Comparison of ENCODE assay signal across 30 cellular contexts in genomic region chr1:6835139-6835538, GRCh38.
"Had no signal": no experiment of that assay in that cellular context is flagged by ENCODE, and none has a peak within 500 bp of the region (broad histone marks: within the 10 kb centered on the region; RNA-seq: fewer than 3 reads in every experiment).

No MANE protein-coding gene starts in this region.

- H3K4me3 ChIP-seq: pancreas, prostate gland, right atrium auricular region, skin epidermis, smooth muscle cell, spleen, suprapubic skin, testis, tibial artery, transverse colon, upper lobe of right lung, uterus had no signal

- H3K4me1 Mint-ChIP-seq: neural crest cell had no signal

- H3K27me3 Mint-ChIP-seq: naive thymus-derived CD4-positive, alpha-beta T cell; stimulated activated memory B cell treated with anti-CD40 and anti-IgM and Interleukin-4, amounts not matched to agents 10 μg/mL and 1 μg/mL and 100 μg/mL, for 72 hours; stimulated activated naive CD8-positive, alpha-beta T cell treated with anti-CD3 and anti-CD28 coated beads, Interleukin-15, amount 100 ng/mL, for 72 hours; type B pancreatic cell had no signal

- H3K27me3 ChIP-seq: neutrophil, pancreas, right atrium auricular region, spleen, suprapubic skin, testis, tibial artery, transverse colon, upper lobe of right lung, uterus had no signal

- H3K27ac ChIP-seq: neutrophil, pancreas, prostate gland, right atrium auricular region, skin epidermis, spleen, suprapubic skin, testis, tibial artery, transverse colon, upper lobe of right lung, uterus had no signal

- H3K36me3 Mint-ChIP-seq: natural killer cell had no signal

- H3K9me3 Mint-ChIP-seq: naive thymus-derived CD4-positive, alpha-beta T cell; natural killer cell; nephron; neural crest cell; stimulated activated memory B cell treated with anti-CD40 and anti-IgM and Interleukin-4, amounts not matched to agents 10 μg/mL and 1 μg/mL and 100 μg/mL, for 72 hours; stimulated activated naive CD8-positive, alpha-beta T cell treated with anti-CD3 and anti-CD28 coated beads, Interleukin-15, amount 100 ng/mL, for 72 hours; type B pancreatic cell had no signal

- H3K4me3 Mint-ChIP-seq: natural killer cell; nephron; neural crest cell; stimulated activated memory B cell treated with anti-CD40 and anti-IgM and Interleukin-4, amounts not matched to agents 10 μg/mL and 1 μg/mL and 100 μg/mL, for 72 hours; stimulated activated naive CD8-positive, alpha-beta T cell treated with anti-CD3 and anti-CD28 coated beads, Interleukin-15, amount 100 ng/mL, for 72 hours; type B pancreatic cell had no signal

- H3K27ac Mint-ChIP-seq: naive thymus-derived CD4-positive, alpha-beta T cell; natural killer cell; nephron; stimulated activated memory B cell treated with anti-CD40 and anti-IgM and Interleukin-4, amounts not matched to agents 10 μg/mL and 1 μg/mL and 100 μg/mL, for 72 hours; stimulated activated naive CD8-positive, alpha-beta T cell treated with anti-CD3 and anti-CD28 coated beads, Interleukin-15, amount 100 ng/mL, for 72 hours; type B pancreatic cell had no signal

- DNase-seq: naive thymus-derived CD4-positive, alpha-beta T cell; natural killer cell; nucleus accumbens; pancreas; retina; spleen; stimulated activated CD4-positive, alpha-beta T cell treated with anti-CD3 and anti-CD28 coated beads, Interleukin-12 subunit alpha, Interleukin-12 subunit beta, amount 100 ng/mL, for 4 hours; stimulated activated CD4-positive, alpha-beta T cell treated with anti-CD3 and anti-CD28 coated beads, Interleukin-1b, Interleukin-23, amount 100 ng/mL, for 48 hours; stimulated activated CD4-positive, alpha-beta T cell treated with anti-CD3 and anti-CD28 coated beads, Interleukin-4, amount 100 ng/mL, for 1 hour; stimulated activated CD4-positive, alpha-beta T cell treated with anti-CD3 and anti-CD28 coated beads, Interleukin-4, amount 100 ng/mL, for 4 hours; stimulated activated CD8-positive, alpha-beta memory T cell treated with anti-CD3 and anti-CD28 coated beads, Interleukin-4, amount 100 ng/mL, for 48 hours; stimulated activated naive CD4-positive, alpha-beta T cell; stimulated activated naive CD8-positive, alpha-beta T cell treated with anti-CD3 and anti-CD28 coated beads, Interleukin-15, amount 100 ng/mL, for 72 hours; stimulated activated naive CD8-positive, alpha-beta T cell treated with anti-CD3 and anti-CD28 coated beads, Interleukin-15, Interleukin-2, amounts not matched to agents 100 U/mL and 50 U/mL, for 24 hours; substantia nigra; testis; tibial artery; transverse colon; upper lobe of right lung; uterus had no signal

- H3K4me1 ChIP-seq: prostate gland, suprapubic skin, uterus had no signal

- H3K9me3 ChIP-seq: neutrophil, pancreas, prostate gland, right atrium auricular region, spleen, suprapubic skin, testis, tibial artery, transverse colon, upper lobe of right lung, uterus had no signal

- H3K36me3 ChIP-seq: neutrophil, pancreas, prostate gland, right atrium auricular region, suprapubic skin, tibial artery, transverse colon, upper lobe of right lung, uterus had no signal
